20 cellular contexts compared by ENCODE assay signal in the genomic region with DNA sequence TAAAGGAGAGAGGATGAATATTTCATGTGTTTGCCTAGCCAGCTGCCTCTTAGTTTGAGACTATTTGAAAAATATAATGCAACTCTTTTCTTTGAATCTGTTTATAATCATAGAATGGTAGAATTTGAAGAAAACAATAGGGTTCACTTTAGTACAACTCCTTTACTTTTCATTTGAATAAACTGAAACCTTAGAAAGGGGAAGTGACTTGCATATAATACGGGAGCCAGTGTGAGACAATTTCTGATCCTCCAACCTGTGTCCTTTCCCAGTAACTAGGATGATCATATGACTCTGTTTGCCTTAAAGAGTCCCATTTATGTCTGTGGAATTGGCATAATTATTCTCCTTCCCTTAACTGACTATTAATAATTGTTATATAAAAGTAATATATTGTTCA.
DNase-seq lines count a peak whose midpoint lies in the region; ATAC-seq and TF ChIP-seq lines count a peak whose summit lies in the region.
"Had no signal": no experiment of that assay in that cellular context is flagged by ENCODE, and none has a peak within 500 bp of the region (broad histone marks: within the 10 kb centered on the region; RNA-seq: fewer than 3 reads in every experiment).

No MANE protein-coding gene starts in this region.

- no peaks in the 10 kb centered on the region for H3K36me3 ChIP-seq in upper lobe of left lung
- H3K36me3 ChIP-seq: left lung, suprapubic skin had no signal

- no peak for TF ChIP-seq POLR2A in upper lobe of left lung (IDR thresholded peaks at IDR 0.05)

- H3K4me1 ChIP-seq in upper lobe of left lung, result no peaks in the 10 kb centered on the region
- H3K4me1 ChIP-seq: left lung, suprapubic skin had no signal

- no peaks in the 10 kb centered on the region for H3K9me3 ChIP-seq in upper lobe of left lung
- H3K9me3 ChIP-seq: left lung, suprapubic skin had no signal

- no peak for TF ChIP-seq EP300 in upper lobe of left lung (IDR thresholded peaks at IDR 0.05)

- H3K27me3 ChIP-seq in upper lobe of left lung, result no peaks in the 10 kb centered on the region
- H3K27me3 ChIP-seq: dorsolateral prefrontal cortex, left lung, suprapubic skin had no signal

- DNase-seq in OCI-M1 (lab: John Stamatoyannopoulos, UW), result peak; percentile 74
- DNase-seq in upper lobe of left lung, result no peak
- DNase-seq in AML-193 (lab: John Stamatoyannopoulos, UW), result no peak
- DNase-seq: activated CD4-positive, CD25-positive, alpha-beta regulatory T cell treated with anti-CD3 and anti-CD28 coated beads, Interleukin-2, amount 50 U/mL, for 72 hours; dorsolateral prefrontal cortex; EL; KBM-7; left lung; NCI-H1417; NCI-H774; stimulated activated CD8-positive, alpha-beta memory T cell treated with anti-CD3 and anti-CD28 coated beads, Interleukin-4, amount 100 ng/mL, for 48 hours; T-helper 9 cell had no signal

- TF ChIP-seq CTCF in upper lobe of left lung (IDR thresholded peaks at IDR 0.05), result no peak

- no peak overlapping the region for H3K4me3 ChIP-seq in upper lobe of left lung
- H3K4me3 ChIP-seq: dorsolateral prefrontal cortex, left lung, smooth muscle cell, suprapubic skin had no signal

- peak; percentile 67 for ATAC-seq in GM18508 (IDR thresholded peaks at IDR 0.05; ENCODE audit: insufficient read depth, unreplicated experiment)
- ATAC-seq in GM21360 (IDR thresholded peaks at IDR 0.05; ENCODE audit: unreplicated experiment), result peak; percentile 70
- ATAC-seq in HG03103 (IDR thresholded peaks at IDR 0.05; ENCODE audit: low read depth, unreplicated experiment), result peak; percentile 77
- no peak for ATAC-seq in HG02588 (IDR thresholded peaks at IDR 0.05; ENCODE audit: unreplicated experiment)
- no peak for ATAC-seq in upper lobe of left lung (ENCODE audit: low FRiP score in 2 of 2)
- ATAC-seq in HG02981 (IDR thresholded peaks at IDR 0.05; ENCODE audit: unreplicated experiment), result no peak
- ATAC-seq: HCT116, left lung had no signal

- no peak overlapping the region for H3K27ac ChIP-seq in upper lobe of left lung
- H3K27ac ChIP-seq: dorsolateral prefrontal cortex, left lung, suprapubic skin had no signal

- WGBS in upper lobe of left lung, 2 donors, result 63 to 71% methylated on average over 1 of the region's 1 CpG

Comparison
In these comparisons a context has a peak if more than half of its experiments do, and no peak if none do; other contexts are left out.
1. ATAC-seq: peak in GM18508 (single experiment), GM21360 (single experiment) and HG03103 (single experiment); none in HG02588 (single experiment), upper lobe of left lung (0 of 2) and HG02981 (single experiment).